8 cellular contexts compared by ENCODE assay signal in the genomic region with DNA sequence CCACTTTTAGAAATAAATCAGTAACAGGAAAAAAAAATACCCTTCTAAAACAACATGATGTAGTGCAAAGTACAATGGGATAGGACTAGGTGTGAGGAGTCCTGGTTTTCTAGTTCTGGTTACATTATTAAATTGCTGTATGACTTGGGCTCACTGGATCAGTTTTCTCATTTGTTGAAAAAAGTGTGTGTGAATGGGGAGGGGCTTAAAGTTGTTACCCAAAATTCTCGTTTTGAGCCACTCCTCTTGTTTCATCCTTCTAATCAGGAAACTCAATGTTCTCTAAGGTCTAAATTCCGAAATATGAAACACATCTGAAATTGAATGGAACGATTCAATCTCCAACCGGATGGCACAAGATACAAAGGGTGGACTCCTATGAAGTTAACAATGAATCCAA. TPM values are rescaled to one million over a fixed set of nuclear protein-coding genes. Genes with fewer than 3 reads are reported as not detected.
DNase-seq lines count a peak whose midpoint lies in the region; ATAC-seq, FAIRE-seq and TF ChIP-seq lines count a peak whose summit lies in the region.

No MANE protein-coding gene starts in this region.

- H3K27me3 ChIP-seq in SK-N-SH (ENCODE audit: insufficient read depth) (no peaks in the 10 kb centered on the region), subcutaneous abdominal adipose tissue (ENCODE audit: control insufficient read depth in 5 of 5, insufficient read depth in 4 of 5, low read length in 5 of 5) (no peaks in the 10 kb centered on the region)

- no peak for FAIRE-seq in GM12891 (lab: Jason Lieb, UNC)

- peak overlapping the region; percentile 87 for H3K4me2 ChIP-seq in SK-N-SH

- H3K9me3 ChIP-seq in SK-N-SH (no peaks in the 10 kb centered on the region), iPS-18c (ENCODE audit: control insufficient read depth, insufficient read depth, low read length) (no peaks in the 10 kb centered on the region), subcutaneous abdominal adipose tissue (ENCODE audit: control insufficient read depth in 5 of 5, low read length in 5 of 5) (no peaks in the 10 kb centered on the region)

- TF ChIP-seq RAD21 in SK-N-SH (IDR thresholded peaks at IDR 0.05; ENCODE audit: low read length) = no peak

- H3K4me3 ChIP-seq in SK-N-SH (ENCODE audit: low read depth in 2 of 2, low read length in 1 of 2) (peak overlapping the region; percentile 94 to 100), iPS-18c (ENCODE audit: insufficient read depth, low read depth, low read length) (peak overlapping the region; percentile 93), subcutaneous abdominal adipose tissue (ENCODE audit: low read depth in 1 of 5, low read length in 5 of 5) (peak overlapping the region; percentile 92 to 97 (median 96))

- DNase-seq in SK-N-SH (no peak), WTC11 (ENCODE audit: low spot score) (no peak), GM12891 (ENCODE audit: insufficient read length, low spot score) (no peak)
- no peak for DNase-seq in activated CD8-positive, alpha-beta memory T cell treated with anti-CD3 and anti-CD28 coated beads for 24 hours

- peaks cover 44% of the 10 kb centered on the region for H3F3A ChIP-seq in SK-N-SH (replicated peaks; ENCODE audit: insufficient read depth)

- 19% methylated on average over 4 of the region's 4 CpGs for WGBS in SK-N-SH (ENCODE audit: low lambda C conversion rate)

- H3K27ac Mint-ChIP-seq in WTC11 = peak overlapping the region; percentile 98

- H3K27ac ChIP-seq in SK-N-SH (ENCODE audit: low read depth in 2 of 2, low read length in 1 of 2) = peak overlapping the region; percentile 96 to 100
- H3K27ac ChIP-seq in subcutaneous abdominal adipose tissue (ENCODE audit: low read depth, low read length) = peak overlapping the region; percentile 97

- no peak overlapping the region for H2AFZ ChIP-seq in SK-N-SH (ENCODE audit: low read depth)

- 0 out of 2 replicates have a peak, but pooled peaks cover 2% of the 10 kb centered on the region for H3K36me3 Mint-ChIP-seq in WTC11

- no peak for TF ChIP-seq CTCF in SK-N-SH (IDR thresholded peaks at IDR 0.05)
- no peak for TF ChIP-seq CTCF in WTC11 (IDR thresholded peaks at IDR 0.05)

- no peak for TF ChIP-seq POLR2A in GM12891 (IDR thresholded peaks at IDR 0.05; ENCODE audit: low read depth, low read length)

- ATAC-seq in SK-N-SH treated with all-trans-retinoic acid at 6 μM for 48 hours (no peak), WTC11 (no peak), HG02884 (IDR thresholded peaks at IDR 0.05; ENCODE audit: unreplicated experiment) (no peak)

- H3K27me3 Mint-ChIP-seq in WTC11 (ENCODE audit: low read depth) = no peaks in the 10 kb centered on the region

- TF ChIP-seq EP300 in SK-N-SH (IDR thresholded peaks at IDR 0.05; ENCODE audit: borderline replicate concordance in 1 of 2, low read depth in 1 of 2, low read length in 1 of 2) = no peak

- H4K20me1 ChIP-seq in SK-N-SH (ENCODE audit: insufficient read depth) = peaks cover 59% of the 10 kb centered on the region

- H3K36me3 ChIP-seq in SK-N-SH (replicated peaks in 1 of 2; ENCODE audit: control insufficient read depth in 1 of 2, insufficient read depth in 2 of 2, low read length in 1 of 2) (peaks cover 3% of the 10 kb centered on the region in 2 experiments), subcutaneous abdominal adipose tissue (ENCODE audit: control insufficient read depth in 5 of 5, insufficient read depth in 5 of 5, low read length in 5 of 5) (no peaks in the 10 kb centered on the region)

- CTCF ChIA-PET in SK-N-SH (lab: Yijun Ruan, JAX) (interaction anchor here (1.4 kb wide), 1 partner anchor 218 kb away, joined by 3 read pairs; no protein-coding TSS in a partner anchor), WTC11 (lab: Charles Lee) (interaction anchor here (0.5 to 1.2 kb wide), 2 partner anchors 9 to 11 kb away, joined by 3 read pairs; no protein-coding TSS in a partner anchor)

- H3K9me2 ChIP-seq in SK-N-SH = no peaks in the 10 kb centered on the region

- POLR2A ChIA-PET in SK-N-SH (lab: Yijun Ruan, JAX) = no interaction called here
- POLR2A ChIA-PET in WTC11 (lab: Charles Lee) = no interaction called here

- H3K4me3 Mint-ChIP-seq in WTC11 = peak overlapping the region; percentile 97

- peaks cover 73% of the 10 kb centered on the region for H3K79me2 ChIP-seq in SK-N-SH (ENCODE audit: insufficient read depth)

- H3K9ac ChIP-seq in SK-N-SH (peak overlapping the region; percentile 93), subcutaneous abdominal adipose tissue (ENCODE audit: low read length in 5 of 5) (peak overlapping the region; percentile 87 to 99 (median 98))

- peaks cover 64% of the 10 kb centered on the region for H3K4me1 Mint-ChIP-seq in WTC11

- H3K9me3 Mint-ChIP-seq in WTC11 = no peaks in the 10 kb centered on the region

- peaks cover 22 to 51% of the 10 kb centered on the region in 2 experiments; a peak in 3 of 4 replicates for H3K4me1 ChIP-seq in SK-N-SH (ENCODE audit: control insufficient read depth in 1 of 2, insufficient read depth in 2 of 2, low read depth in 1 of 2, low read length in 1 of 2)
- peaks cover 1 to 48% (median 44%) of the 10 kb centered on the region in 5 donors for H3K4me1 ChIP-seq in subcutaneous abdominal adipose tissue (ENCODE audit: control insufficient read depth in 5 of 5, insufficient read depth in 5 of 5, low read length in 5 of 5)

TF ChIP-seq in SK-N-SH, 30 proteins besides CTCF, POLR2A, EP300 and RAD21 (continues in another document):
- TF ChIP-seq, protein P1, sequence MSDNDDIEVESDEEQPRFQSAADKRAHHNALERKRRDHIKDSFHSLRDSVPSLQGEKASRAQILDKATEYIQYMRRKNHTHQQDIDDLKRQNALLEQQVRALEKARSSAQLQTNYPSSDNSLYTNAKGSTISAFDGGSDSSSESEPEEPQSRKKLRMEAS (IDR thresholded peaks at IDR 0.05; ENCODE audit: low read depth) = no peak
- TF ChIP-seq MEF2A (IDR thresholded peaks at IDR 0.05; ENCODE audit: borderline replicate concordance, low read depth) (no peak), FOSL2 (IDR thresholded peaks at IDR 0.05; ENCODE audit: borderline replicate concordance, low read depth) (no peak), GABPA (IDR thresholded peaks at IDR 0.05; ENCODE audit: low read depth) (no peak), RFX5 (IDR thresholded peaks at IDR 0.05; ENCODE audit: low read length) (no peak)

TF ChIP-seq in SK-N-SH treated with all-trans-retinoic acid at 6 μM for 48 hours, 23 proteins besides CTCF, POLR2A, EP300 and RAD21 (continues in another document):
- TF ChIP-seq, protein P2, sequence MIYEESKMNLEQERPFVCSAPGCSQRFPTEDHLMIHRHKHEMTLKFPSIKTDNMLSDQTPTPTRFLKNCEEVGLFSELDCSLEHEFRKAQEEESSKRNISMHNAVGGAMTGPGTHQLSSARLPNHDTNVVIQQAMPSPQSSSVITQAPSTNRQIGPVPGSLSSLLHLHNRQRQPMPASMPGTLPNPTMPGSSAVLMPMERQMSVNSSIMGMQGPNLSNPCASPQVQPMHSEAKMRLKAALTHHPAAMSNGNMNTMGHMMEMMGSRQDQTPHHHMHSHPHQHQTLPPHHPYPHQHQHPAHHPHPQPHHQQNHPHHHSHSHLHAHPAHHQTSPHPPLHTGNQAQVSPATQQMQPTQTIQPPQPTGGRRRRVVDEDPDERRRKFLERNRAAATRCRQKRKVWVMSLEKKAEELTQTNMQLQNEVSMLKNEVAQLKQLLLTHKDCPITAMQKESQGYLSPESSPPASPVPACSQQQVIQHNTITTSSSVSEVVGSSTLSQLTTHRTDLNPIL (CRISPR knock-in tag; IDR thresholded peaks at IDR 0.05; ENCODE audit: low read depth) = no peak
- TF ChIP-seq BACH2 (CRISPR knock-in tag; IDR thresholded peaks at IDR 0.05; ENCODE audit: borderline replicate concordance) (no peak), RARB (CRISPR knock-in tag; IDR thresholded peaks at IDR 0.05) (no peak), ZNF565 (CRISPR knock-in tag; conservative IDR thresholded peaks at IDR 0.05; ENCODE audit: low read depth) (no peak), ISL1 (CRISPR knock-in tag; IDR thresholded peaks at IDR 0.05) (no peak)

TF ChIP-seq in WTC11, 78 proteins besides CTCF, POLR2A, EP300 and RAD21 (continues in another document):
- TF ChIP-seq, protein P3, sequence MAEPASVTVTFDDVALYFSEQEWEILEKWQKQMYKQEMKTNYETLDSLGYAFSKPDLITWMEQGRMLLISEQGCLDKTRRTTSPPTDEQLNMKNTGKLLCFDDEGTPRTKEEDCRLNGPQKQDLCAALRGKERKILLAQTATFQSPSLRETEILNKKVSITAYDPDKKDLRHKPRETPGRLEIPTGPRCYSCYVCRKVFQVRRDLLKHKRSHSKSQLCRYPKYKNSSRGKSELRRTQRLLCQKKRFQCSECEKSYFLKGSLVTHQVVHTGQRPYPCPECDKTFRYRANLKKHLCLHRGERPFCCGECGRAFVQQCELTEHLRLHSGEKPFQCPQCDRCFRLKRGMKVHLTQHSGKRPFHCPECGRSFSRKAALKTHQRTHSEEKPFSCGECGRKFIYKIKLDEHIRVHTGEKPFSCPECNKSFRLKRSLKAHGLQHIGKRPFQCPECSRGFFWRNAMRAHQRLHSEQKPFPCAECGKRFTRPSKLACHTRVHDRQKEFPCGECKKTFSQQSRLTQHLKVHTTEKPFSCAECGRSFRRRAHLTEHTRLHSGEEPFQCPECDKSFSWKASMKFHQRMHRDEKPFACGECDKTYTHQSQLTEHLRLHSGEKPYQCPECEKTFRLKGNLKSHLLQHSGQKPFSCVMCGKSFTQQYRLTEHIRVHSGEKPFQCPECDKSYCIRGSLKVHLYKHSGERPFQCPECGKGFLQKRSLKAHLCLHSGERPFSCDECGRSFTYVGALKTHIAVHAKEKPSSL (CRISPR knock-in tag; conservative IDR thresholded peaks at IDR 0.05) = no peak
- no peak for TF ChIP-seq HMGA2 (CRISPR knock-in tag; IDR thresholded peaks at IDR 0.05)

TF ChIP-seq in GM12891, 5 proteins besides CTCF, POLR2A, EP300 and RAD21:
- no peak for TF ChIP-seq TAF1 (IDR thresholded peaks at IDR 0.05; ENCODE audit: low read depth, low read length)
- TF ChIP-seq POLR2AphosphoS5 (IDR thresholded peaks at IDR 0.05; ENCODE audit: low read depth, low read length) = no peak
- no peak for TF ChIP-seq SPI1 (IDR thresholded peaks at IDR 0.05; ENCODE audit: low read depth, low read length)
- no peak for TF ChIP-seq PAX5 (IDR thresholded peaks at IDR 0.05; ENCODE audit: insufficient read depth, low read length, severe bottlenecking)
- no peak for TF ChIP-seq POU2F2 (IDR thresholded peaks at IDR 0.05; ENCODE audit: low read depth, low read length)

RNA-seq across cellular contexts. Expression of a gene that starts 1.7 kb away (rescaled TPM):
- polyA plus RNA-seq in SK-N-SH (2012; rRNA removed) = 8.5 and 9.9 TPM in 2 replicates
- polyA plus RNA-seq in SK-N-SH (2012; cell fraction: cytosol; rRNA removed) = 19.1 and 21.4 TPM in 2 replicates
- 5.9 and 10.8 TPM in 2 replicates for polyA plus RNA-seq in SK-N-SH (2012; cell fraction: nucleus; rRNA removed)
- total RNA-seq in WTC11 (2021) = 29.9 to 34.4 TPM (median 30.0 TPM) in 3 replicates
- 2.3 TPM for polyA plus RNA-seq in GM12891 (2012; ENCODE audit: low read depth, missing spikeins)
